In genomic region chr11:12202911-12203310, GRCh38 we compare ENCODE assay signal across 21 cellular contexts.
A peak's percentile ranks its signal among the peaks of the same experiment; 100 is the strongest.
DNase-seq lines count a peak whose midpoint lies in the region; ATAC-seq and TF ChIP-seq lines count a peak whose summit lies in the region.
"Had no signal": no experiment of that assay in that cellular context is flagged by ENCODE, and none has a peak within 500 bp of the region (broad histone marks: within the 10 kb centered on the region; RNA-seq: fewer than 3 reads in every experiment).

No MANE protein-coding gene starts in this region.

- H3K9me3 ChIP-seq in ascending aorta (no peaks in the 10 kb centered on the region), smooth muscle cell (replicated peaks; ENCODE audit: low read depth) (no peaks in the 10 kb centered on the region)
- H3K9me3 ChIP-seq: SJSA1 had no signal

- H3K4me1 ChIP-seq in ascending aorta (peaks cover 31 to 60% of the 10 kb centered on the region in 2 donors), smooth muscle cell (ENCODE audit: low read depth) (peaks cover 10% of the 10 kb centered on the region)

- no peaks in the 10 kb centered on the region for H4K20me1 ChIP-seq in smooth muscle cell (ENCODE audit: low read depth)

- intact Hi-C loops in activated CD4-positive, alpha-beta memory T cell treated with anti-CD3 and anti-CD28 coated beads for 36 hours (cut with micrococcal nuclease): no loop called here
- intact Hi-C loops in ascending aorta (cut with DNase I): no loop called here

- no peaks in the 10 kb centered on the region for H3K27me3 Mint-ChIP-seq in activated CD4-positive, alpha-beta memory T cell treated with anti-CD3 and anti-CD28 coated beads, Interleukin-2, amount 10 ng/mL, durations not matched to agents 7 days and 5 days
- H3K27me3 Mint-ChIP-seq in activated CD4-positive, alpha-beta memory T cell treated with anti-CD3 and anti-CD28 coated beads for 36 hours: no peaks in the 10 kb centered on the region
- peaks cover 2% of the 10 kb centered on the region for H3K27me3 Mint-ChIP-seq in HFFc6 (ENCODE audit: insufficient read depth)

- H3K4me3 ChIP-seq in ascending aorta: no peak overlapping the region
- no peak overlapping the region for H3K4me3 ChIP-seq in smooth muscle cell
- H3K4me3 ChIP-seq: GM23338, SJSA1 had no signal

- H3K27ac ChIP-seq in ascending aorta (peak overlapping the region; percentile 88 to 94), smooth muscle cell (ENCODE audit: low read depth) (peak overlapping the region; percentile 96)

- POLR2A ChIA-PET in activated CD4-positive, alpha-beta memory T cell treated with anti-CD3 and anti-CD28 coated beads, Interleukin-2, amount 10 ng/mL, durations not matched to agents 7 days and 5 days (lab: Charles Lee): interaction anchor here (9.1 to 19.5 kb wide), 2 partner anchors 22 kb away, joined by 134 to 290 read pairs; no protein-coding TSS in a partner anchor
- POLR2A ChIA-PET in activated CD4-positive, alpha-beta memory T cell treated with anti-CD3 and anti-CD28 coated beads for 36 hours (lab: Charles Lee): interaction anchor here (1.4 kb wide), 1 partner anchor 25 kb away, joined by 3 read pairs; no protein-coding TSS in a partner anchor

- no peaks in the 10 kb centered on the region for H3K27me3 ChIP-seq in ascending aorta
- no peaks in the 10 kb centered on the region for H3K27me3 ChIP-seq in smooth muscle cell (ENCODE audit: low read depth)
- H3K27me3 ChIP-seq: SJSA1 had no signal

- no peak overlapping the region for H3K9ac ChIP-seq in smooth muscle cell (ENCODE audit: low read depth)

- WGBS in smooth muscle cell (ENCODE audit: low lambda C conversion rate): 93% methylated on average over 6 of the region's 6 CpGs

- H2AFZ ChIP-seq in smooth muscle cell (ENCODE audit: low read depth): no peak overlapping the region
- H2AFZ ChIP-seq: GM23338 had no signal

- peaks cover 76% of the 10 kb centered on the region for H3K4me1 Mint-ChIP-seq in activated CD4-positive, alpha-beta memory T cell treated with anti-CD3 and anti-CD28 coated beads, Interleukin-2, amount 10 ng/mL, durations not matched to agents 7 days and 5 days
- peaks cover 92% of the 10 kb centered on the region for H3K4me1 Mint-ChIP-seq in activated CD4-positive, alpha-beta memory T cell treated with anti-CD3 and anti-CD28 coated beads for 36 hours (ENCODE audit: low read depth)
- peaks cover 100% of the 10 kb centered on the region for H3K4me1 Mint-ChIP-seq in HFFc6 (ENCODE audit: low read depth)
- H3K4me1 Mint-ChIP-seq: B cell, GM23338 had no signal

- no peak for ATAC-seq in GM19463 (IDR thresholded peaks at IDR 0.05; ENCODE audit: unreplicated experiment)
- ATAC-seq: GM23338, HCT116, Panc1 had no signal

- no peak overlapping the region for H3K4me3 Mint-ChIP-seq in activated CD4-positive, alpha-beta memory T cell treated with anti-CD3 and anti-CD28 coated beads, Interleukin-2, amount 10 ng/mL, durations not matched to agents 7 days and 5 days
- no peak overlapping the region for H3K4me3 Mint-ChIP-seq in activated CD4-positive, alpha-beta memory T cell treated with anti-CD3 and anti-CD28 coated beads for 36 hours
- no peak overlapping the region for H3K4me3 Mint-ChIP-seq in HFFc6
- H3K4me3 Mint-ChIP-seq: B cell, GM23338 had no signal

- peaks cover 47 to 61% of the 10 kb centered on the region in 2 donors for H3K36me3 ChIP-seq in ascending aorta
- no peaks in the 10 kb centered on the region for H3K36me3 ChIP-seq in smooth muscle cell (ENCODE audit: low read depth)

- peaks cover 19% of the 10 kb centered on the region for H3K79me2 ChIP-seq in smooth muscle cell (ENCODE audit: low read depth)

- peaks cover 58% of the 10 kb centered on the region for H3F3A ChIP-seq in smooth muscle cell (ENCODE audit: low read depth)

- H3K9me3 Mint-ChIP-seq in activated CD4-positive, alpha-beta memory T cell treated with anti-CD3 and anti-CD28 coated beads, Interleukin-2, amount 10 ng/mL, durations not matched to agents 7 days and 5 days: peaks cover 7% of the 10 kb centered on the region
- H3K9me3 Mint-ChIP-seq in activated CD4-positive, alpha-beta memory T cell treated with anti-CD3 and anti-CD28 coated beads for 36 hours: peaks cover 10% of the 10 kb centered on the region
- H3K9me3 Mint-ChIP-seq in HFFc6: peaks cover 6% of the 10 kb centered on the region; the same call in 1 of the 2 replicates
- H3K9me3 Mint-ChIP-seq: GM23338 had no signal

- CTCF ChIA-PET in activated CD4-positive, alpha-beta memory T cell treated with anti-CD3 and anti-CD28 coated beads, Interleukin-2, amount 10 ng/mL, durations not matched to agents 7 days and 5 days (lab: Charles Lee): interaction anchor here (0.9 to 1.6 kb wide), 2 partner anchors 79 to 156 kb away, joined by 3 read pairs; no protein-coding TSS in a partner anchor
- CTCF ChIA-PET in activated CD4-positive, alpha-beta memory T cell treated with anti-CD3 and anti-CD28 coated beads for 36 hours (lab: Charles Lee): no interaction called here

- H3K27ac Mint-ChIP-seq in activated CD4-positive, alpha-beta memory T cell treated with anti-CD3 and anti-CD28 coated beads, Interleukin-2, amount 10 ng/mL, durations not matched to agents 7 days and 5 days: peak overlapping the region; percentile 31
- no peak overlapping the region for H3K27ac Mint-ChIP-seq in activated CD4-positive, alpha-beta memory T cell treated with anti-CD3 and anti-CD28 coated beads for 36 hours
- H3K27ac Mint-ChIP-seq in HFFc6: peak overlapping the region; percentile 65
- H3K27ac Mint-ChIP-seq: B cell, GM23338 had no signal

- H3K36me3 Mint-ChIP-seq in activated CD4-positive, alpha-beta memory T cell treated with anti-CD3 and anti-CD28 coated beads, Interleukin-2, amount 10 ng/mL, durations not matched to agents 7 days and 5 days (ENCODE audit: low read depth): peaks cover 85% of the 10 kb centered on the region
- H3K36me3 Mint-ChIP-seq in activated CD4-positive, alpha-beta memory T cell treated with anti-CD3 and anti-CD28 coated beads for 36 hours: peaks cover 74% of the 10 kb centered on the region
- H3K36me3 Mint-ChIP-seq in HFFc6 (ENCODE audit: low read depth): peaks cover 58% of the 10 kb centered on the region

- H3K4me2 ChIP-seq in smooth muscle cell: no peak overlapping the region
- H3K4me2 ChIP-seq: GM23338 had no signal

- DNase-seq in activated CD4-positive, alpha-beta memory T cell treated with anti-CD3 and anti-CD28 coated beads, Interleukin-2, amount 10 ng/mL, durations not matched to agents 7 days and 5 days: no peak
- no peak for DNase-seq in activated CD4-positive, alpha-beta memory T cell treated with anti-CD3 and anti-CD28 coated beads for 36 hours
- DNase-seq in HFFc6 (no peak), ascending aorta (ENCODE audit: low spot score in 2 of 2) (no peak), smooth muscle cell (lab: John Stamatoyannopoulos, UW; ENCODE audit: unreplicated experiment) (no peak)
- no peak for DNase-seq in stimulated activated CD4-positive, alpha-beta T cell treated with anti-CD3 and anti-CD28 coated beads, Interleukin-2, amount 100 ng/mL, for 24 hours
- no peak for DNase-seq in activated CD8-positive, alpha-beta memory T cell treated with anti-CD3 and anti-CD28 coated beads, Interleukin-2, amount 50 U/mL, for 48 hours
- DNase-seq: COR-L47, DMS 273 treated with DMSO at 0.1 percent for 48 hours, DMS79 treated with DMSO at 0.1 percent for 48 hours, NCI-H1105, NCI-H2081, NCI-H2171, NCI-H524 treated with DMSO at 0.1 percent for 48 hours, NCI-H82 had no signal

- no peak for TF ChIP-seq CTCF in HFFc6 (IDR thresholded peaks at IDR 0.05)
- TF ChIP-seq CTCF in ascending aorta (IDR thresholded peaks at IDR 0.05): no peak
- TF ChIP-seq CTCF in smooth muscle cell (IDR thresholded peaks at IDR 0.05; ENCODE audit: borderline replicate concordance, insufficient read depth, poor library complexity, severe bottlenecking): no peak
